ENCODE assay signal across 1 cellular context in the genomic region with DNA sequence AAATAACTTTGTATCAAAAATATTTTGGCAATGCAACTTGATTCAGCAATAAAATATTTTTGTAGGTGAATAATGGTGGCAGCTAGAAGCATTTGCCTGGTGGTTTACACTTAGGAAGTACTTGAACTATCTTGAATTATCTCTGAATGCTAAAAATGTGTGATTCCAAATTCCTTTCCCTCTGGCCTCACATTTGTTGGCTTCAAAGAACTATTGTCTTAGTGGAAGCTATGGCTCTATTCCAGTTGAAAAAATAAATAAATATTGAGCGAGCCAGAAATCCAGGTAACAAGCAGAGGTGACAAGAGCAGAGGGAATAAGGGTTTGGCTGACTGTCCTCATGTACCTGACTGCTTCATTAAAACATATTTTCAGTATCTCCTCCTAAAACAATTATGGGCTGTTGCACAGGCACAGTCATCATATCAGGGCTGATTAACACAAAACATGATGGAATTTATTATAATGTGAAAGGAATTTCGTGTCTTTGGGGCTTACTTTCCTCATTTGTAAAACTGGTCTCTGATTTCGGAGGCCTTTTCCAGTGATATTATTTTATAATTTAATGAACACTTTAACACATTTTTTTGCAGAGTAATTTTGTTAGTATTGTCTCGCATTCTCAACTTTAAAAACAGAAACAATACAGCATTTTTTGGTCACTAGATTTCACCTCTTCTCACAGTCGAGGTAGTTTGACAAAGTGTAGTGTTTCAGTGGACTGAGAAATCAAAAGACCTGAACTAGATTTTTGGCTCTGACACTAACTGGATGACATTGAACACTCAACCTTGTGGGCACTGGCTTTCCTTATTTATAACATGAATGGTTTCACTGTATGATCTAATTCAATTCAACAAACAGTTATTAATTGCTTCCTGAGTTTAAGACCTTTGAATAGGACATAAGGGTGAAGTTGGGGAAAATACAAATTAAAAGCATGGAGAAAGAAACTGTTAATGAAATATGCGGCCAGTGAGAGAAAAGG.
A peak's percentile ranks its signal among the peaks of the same experiment; 100 is the strongest.
TF ChIP-seq lines count a peak whose summit lies in the region.

No MANE protein-coding gene starts in this region.

TF ChIP-seq in SK-N-SH, 30 proteins besides CTCF, POLR2A, EP300 and RAD21 (continued from another document):
- TF ChIP-seq TEAD4 (IDR thresholded peaks at IDR 0.05; ENCODE audit: borderline replicate concordance, insufficient read depth) (peak; percentile 62; the same call in 1 of the 2 replicates), TCF12 (IDR thresholded peaks at IDR 0.05) (peak; percentile 43; the same call in 1 of the 2 replicates), SMC3 (IDR thresholded peaks at IDR 0.05; ENCODE audit: low read depth, low read length) (no peak), IRF3 (IDR thresholded peaks at IDR 0.05; ENCODE audit: low read depth, low read length) (no peak), JUND (IDR thresholded peaks at IDR 0.05) (peak; percentile 26; the same call in 1 of the 2 replicates), GABPA (IDR thresholded peaks at IDR 0.05; ENCODE audit: low read depth) (no peak), POLR2AphosphoS5 (IDR thresholded peaks at IDR 0.05; ENCODE audit: low read depth, low read length) (no peak), RFX5 (IDR thresholded peaks at IDR 0.05; ENCODE audit: low read length) (no peak)
- TF ChIP-seq, protein P1, sequence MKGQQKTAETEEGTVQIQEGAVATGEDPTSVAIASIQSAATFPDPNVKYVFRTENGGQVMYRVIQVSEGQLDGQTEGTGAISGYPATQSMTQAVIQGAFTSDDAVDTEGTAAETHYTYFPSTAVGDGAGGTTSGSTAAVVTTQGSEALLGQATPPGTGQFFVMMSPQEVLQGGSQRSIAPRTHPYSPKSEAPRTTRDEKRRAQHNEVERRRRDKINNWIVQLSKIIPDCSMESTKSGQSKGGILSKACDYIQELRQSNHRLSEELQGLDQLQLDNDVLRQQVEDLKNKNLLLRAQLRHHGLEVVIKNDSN (IDR thresholded peaks at IDR 0.05; ENCODE audit: borderline replicate concordance, low read depth), result no peak
- TF ChIP-seq, protein P2, sequence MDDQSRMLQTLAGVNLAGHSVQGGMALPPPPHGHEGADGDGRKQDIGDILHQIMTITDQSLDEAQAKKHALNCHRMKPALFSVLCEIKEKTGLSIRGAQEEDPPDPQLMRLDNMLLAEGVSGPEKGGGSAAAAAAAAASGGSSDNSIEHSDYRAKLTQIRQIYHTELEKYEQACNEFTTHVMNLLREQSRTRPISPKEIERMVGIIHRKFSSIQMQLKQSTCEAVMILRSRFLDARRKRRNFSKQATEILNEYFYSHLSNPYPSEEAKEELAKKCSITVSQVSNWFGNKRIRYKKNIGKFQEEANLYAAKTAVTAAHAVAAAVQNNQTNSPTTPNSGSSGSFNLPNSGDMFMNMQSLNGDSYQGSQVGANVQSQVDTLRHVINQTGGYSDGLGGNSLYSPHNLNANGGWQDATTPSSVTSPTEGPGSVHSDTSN (IDR thresholded peaks at IDR 0.05), result peak; percentile 40
- TF ChIP-seq, protein P3, sequence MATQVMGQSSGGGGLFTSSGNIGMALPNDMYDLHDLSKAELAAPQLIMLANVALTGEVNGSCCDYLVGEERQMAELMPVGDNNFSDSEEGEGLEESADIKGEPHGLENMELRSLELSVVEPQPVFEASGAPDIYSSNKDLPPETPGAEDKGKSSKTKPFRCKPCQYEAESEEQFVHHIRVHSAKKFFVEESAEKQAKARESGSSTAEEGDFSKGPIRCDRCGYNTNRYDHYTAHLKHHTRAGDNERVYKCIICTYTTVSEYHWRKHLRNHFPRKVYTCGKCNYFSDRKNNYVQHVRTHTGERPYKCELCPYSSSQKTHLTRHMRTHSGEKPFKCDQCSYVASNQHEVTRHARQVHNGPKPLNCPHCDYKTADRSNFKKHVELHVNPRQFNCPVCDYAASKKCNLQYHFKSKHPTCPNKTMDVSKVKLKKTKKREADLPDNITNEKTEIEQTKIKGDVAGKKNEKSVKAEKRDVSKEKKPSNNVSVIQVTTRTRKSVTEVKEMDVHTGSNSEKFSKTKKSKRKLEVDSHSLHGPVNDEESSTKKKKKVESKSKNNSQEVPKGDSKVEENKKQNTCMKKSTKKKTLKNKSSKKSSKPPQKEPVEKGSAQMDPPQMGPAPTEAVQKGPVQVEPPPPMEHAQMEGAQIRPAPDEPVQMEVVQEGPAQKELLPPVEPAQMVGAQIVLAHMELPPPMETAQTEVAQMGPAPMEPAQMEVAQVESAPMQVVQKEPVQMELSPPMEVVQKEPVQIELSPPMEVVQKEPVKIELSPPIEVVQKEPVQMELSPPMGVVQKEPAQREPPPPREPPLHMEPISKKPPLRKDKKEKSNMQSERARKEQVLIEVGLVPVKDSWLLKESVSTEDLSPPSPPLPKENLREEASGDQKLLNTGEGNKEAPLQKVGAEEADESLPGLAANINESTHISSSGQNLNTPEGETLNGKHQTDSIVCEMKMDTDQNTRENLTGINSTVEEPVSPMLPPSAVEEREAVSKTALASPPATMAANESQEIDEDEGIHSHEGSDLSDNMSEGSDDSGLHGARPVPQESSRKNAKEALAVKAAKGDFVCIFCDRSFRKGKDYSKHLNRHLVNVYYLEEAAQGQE (IDR thresholded peaks at IDR 0.05; ENCODE audit: low read depth, low read length), result no peak
